Comparison of ENCODE assay signal across 9 cellular contexts in the genomic region with DNA sequence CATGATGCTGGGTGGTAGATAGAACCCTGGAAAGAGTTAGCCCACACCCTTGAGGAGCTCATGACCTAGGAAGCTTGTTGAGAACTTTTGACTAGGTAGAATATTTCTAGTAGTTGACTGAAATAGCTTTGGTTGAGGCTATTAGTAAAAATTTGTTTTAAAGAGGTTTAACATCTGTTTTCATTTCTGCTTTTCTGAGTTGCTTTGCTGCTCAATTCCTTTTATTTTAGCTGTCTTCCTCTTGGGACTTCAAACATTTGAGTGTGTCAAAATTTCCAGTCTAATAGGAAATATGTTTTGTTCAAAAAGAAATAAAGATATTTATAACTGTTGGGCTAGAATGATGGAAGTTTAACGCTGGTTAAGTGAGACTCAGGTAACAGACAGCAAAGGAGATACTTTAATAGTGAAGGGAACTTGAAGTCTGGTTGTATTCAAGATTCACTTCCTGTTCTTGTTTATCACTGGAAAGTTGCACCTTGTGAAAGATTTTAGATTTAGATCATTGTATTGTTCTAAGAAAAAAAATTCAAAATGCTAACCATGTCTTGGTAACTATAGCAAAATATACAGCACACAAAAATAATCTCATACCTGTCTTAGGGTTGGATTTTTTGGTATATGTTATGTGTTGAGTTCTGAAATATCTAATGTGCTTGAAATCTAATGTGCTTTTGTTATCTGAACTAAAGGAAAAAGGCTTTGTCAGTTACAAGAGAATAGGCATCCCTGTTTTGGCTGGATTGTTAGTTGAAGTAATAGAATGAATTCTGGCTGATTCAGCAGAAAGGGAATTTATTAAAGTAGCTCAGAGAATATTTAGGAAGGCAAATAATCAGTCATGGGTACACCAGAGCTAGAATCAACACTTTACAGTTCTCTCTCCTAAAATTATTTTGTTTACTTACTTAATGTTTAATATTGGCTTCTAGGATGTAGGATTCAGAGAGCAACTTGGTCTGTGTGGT. TPM values are rescaled to one million over a fixed set of nuclear protein-coding genes. Genes with fewer than 3 reads are reported as not detected.
A peak's percentile ranks its signal among the peaks of the same experiment; 100 is the strongest.
DNase-seq lines count a peak whose midpoint lies in the region; ATAC-seq and TF ChIP-seq lines count a peak whose summit lies in the region.
"Had no signal": no experiment of that assay in that cellular context is flagged by ENCODE, and none has a peak within 500 bp of the region (broad histone marks: within the 10 kb centered on the region; RNA-seq: fewer than 3 reads in every experiment).

No MANE protein-coding gene starts in this region.

- CTCF ChIA-PET in T-cell (lab: Charles Lee) = interaction anchor here (0.6 to 3.3 kb wide), 15 partner anchors 10 to 674 kb away, joined by 3 to 19 read pairs (median 4); partner anchors contain the start of gene GPR183 (in 1 of the 2)
- CTCF ChIA-PET in RWPE1 (lab: Yijun Ruan, JAX) = no interaction called here

- H3K4me1 ChIP-seq in neutrophil (ENCODE audit: control insufficient read depth in 1 of 2, insufficient read depth in 1 of 2, low read depth in 1 of 2, low read length in 1 of 2) = peaks cover 67 to 68% of the 10 kb centered on the region in 2 experiments

- H3K36me3 ChIP-seq in neutrophil = no peaks in the 10 kb centered on the region

- TF ChIP-seq CTCF in neutrophil (IDR thresholded peaks at IDR 0.05) (no peak), RWPE1 (conservative IDR thresholded peaks at IDR 0.05; ENCODE audit: low read depth) (no peak)

- no peaks in the 10 kb centered on the region for H3K9me3 ChIP-seq in neutrophil

- H3K9me3 Mint-ChIP-seq in T-cell = no peaks in the 10 kb centered on the region

- no peaks in the 10 kb centered on the region for H3K27me3 ChIP-seq in neutrophil

- H3K4me3 ChIP-seq in neutrophil (ENCODE audit: low read depth in 1 of 2, low read length in 1 of 2) = peak overlapping the region; percentile 38 to 48

- peak; percentile 55 for ATAC-seq in GM18870 (IDR thresholded peaks at IDR 0.05; ENCODE audit: unreplicated experiment)
- peak; percentile 77 for ATAC-seq in HG02642 (IDR thresholded peaks at IDR 0.05; ENCODE audit: poor library complexity, unreplicated experiment)
- ATAC-seq in T-cell (replicated peaks in 1 of 4) = peak; percentile 61 to 68 (median 65)

- peak overlapping the region; percentile 55 to 71 (median 69) for H3K4me3 Mint-ChIP-seq in T-cell

- peaks cover 94 to 99% (median 97%) of the 10 kb centered on the region in 3 donors for H3K4me1 Mint-ChIP-seq in T-cell

- POLR2A ChIA-PET in T-cell (lab: Charles Lee) (interaction anchor here (0.5 to 2.5 kb wide), 13 partner anchors 10 to 78 kb away, joined by 3 to 15 read pairs (median 4); no protein-coding TSS in a partner anchor), RWPE1 (lab: Yijun Ruan, JAX; ENCODE audit: low non-redundant PET) (no interaction called here)

- H3K27ac ChIP-seq in neutrophil (peak overlapping the region; percentile 93), RWPE1 (no peak overlapping the region)

- no peaks in the 10 kb centered on the region for H3K27me3 Mint-ChIP-seq in T-cell

- H3K27ac Mint-ChIP-seq in T-cell = peak overlapping the region; percentile 99

- DNase-seq in T-cell (no peak), T1000 (lab: John Stamatoyannopoulos, UW) (no peak), RWPE1 (ENCODE audit: low spot score) (no peak), retina (no peak), NCI-H510A (lab: John Stamatoyannopoulos, UW) (no peak)

- peaks cover 37% of the 10 kb centered on the region for H3K36me3 Mint-ChIP-seq in T-cell

RNA-seq across cellular contexts. Expression of gene GPR18, which starts 24.4 kb away (rescaled TPM):
- 10 to 100 TPM; 15.2 to 26.7 (median 16.7) TPM for total RNA-seq in T-cell
- total RNA-seq: glomerular endothelial cell had no signal

RNA-seq across cellular contexts. Expression of gene GPR183, which starts 24.7 kb away (rescaled TPM):
- 100 to 1,000 TPM in 3 of 5 donors, 10 to 100 TPM in 2; 69.9 to 152 (median 100) TPM for total RNA-seq in T-cell
